30 cellular contexts compared by ENCODE assay signal in genomic region chr13:45954861-45955595, GRCh38.
"Had no signal": no experiment of that assay in that cellular context is flagged by ENCODE, and none has a peak within 500 bp of the region (broad histone marks: within the 10 kb centered on the region; RNA-seq: fewer than 3 reads in every experiment).

No MANE protein-coding gene starts in this region.

- H3K27me3 ChIP-seq: colonic mucosa, gastrocnemius medialis, right atrium auricular region, sigmoid colon, tibial nerve, upper lobe of right lung, vagina had no signal

- H3K9me3 ChIP-seq: colonic mucosa, gastrocnemius medialis, mucosa of descending colon, prostate gland, right atrium auricular region, sigmoid colon, thoracic aorta, tibial nerve, upper lobe of right lung, vagina had no signal

- H3K27me3 Mint-ChIP-seq: dendritic cell treated with granulocyte-macrophage colony-stimulating factor and Interleukin-4, amounts not matched to agents 40 ng/mL and 50 ng/mL, for 4 days; memory B cell; naive B cell; natural killer cell treated with Interleukin-12 subunit alpha and Interleukin-12 subunit beta and Interleukin-15 and Interleukin-18, amount 100 ng/mL, for 72 hours; stimulated activated naive B cell treated with anti-CD40 and anti-IgM and Interleukin-4, amounts not matched to agents 10 μg/mL and 1 μg/mL and 100 μg/mL, for 72 hours; stimulated activated naive CD8-positive, alpha-beta T cell treated with anti-CD3 and anti-CD28 coated beads, Interleukin-15, Interleukin-2, amounts not matched to agents 100 ng/mL and 50 ng/mL, for 24 hours had no signal

- H3K4me3 Mint-ChIP-seq: dendritic cell treated with granulocyte-macrophage colony-stimulating factor and Interleukin-4, amounts not matched to agents 40 ng/mL and 50 ng/mL, for 4 days; endodermal cell; memory B cell; mesothelial cell of epicardium; naive B cell; natural killer cell treated with Interleukin-12 subunit alpha and Interleukin-12 subunit beta and Interleukin-15 and Interleukin-18, amount 100 ng/mL, for 72 hours; neural crest cell; stimulated activated naive B cell treated with anti-CD40 and anti-IgM and Interleukin-4, amounts not matched to agents 10 μg/mL and 1 μg/mL and 100 μg/mL, for 72 hours; stimulated activated naive CD8-positive, alpha-beta T cell treated with anti-CD3 and anti-CD28 coated beads, Interleukin-15, Interleukin-2, amounts not matched to agents 100 ng/mL and 50 ng/mL, for 24 hours had no signal

- ATAC-seq: esophagus mucosa; gastrocnemius medialis; left lobe of liver; mucosa of descending colon; natural killer cell treated with Interleukin-12 subunit alpha and Interleukin-12 subunit beta and Interleukin-15 and Interleukin-18, amount 100 ng/mL, for 72 hours; stimulated activated naive B cell treated with anti-CD40 and anti-IgM and Interleukin-4, amounts not matched to agents 10 μg/mL and 1 μg/mL and 100 μg/mL, for 72 hours; upper lobe of right lung had no signal

- H3K4me3 ChIP-seq: colonic mucosa, gastrocnemius medialis, lung, prostate gland, right atrium auricular region, sigmoid colon, skin epidermis, thoracic aorta, tibial nerve, upper lobe of right lung, vagina had no signal

- H3K9me3 Mint-ChIP-seq: dendritic cell treated with granulocyte-macrophage colony-stimulating factor and Interleukin-4, amounts not matched to agents 40 ng/mL and 50 ng/mL, for 4 days; endodermal cell; memory B cell; naive B cell; natural killer cell treated with Interleukin-12 subunit alpha and Interleukin-12 subunit beta and Interleukin-15 and Interleukin-18, amount 100 ng/mL, for 72 hours; neural crest cell; stimulated activated naive B cell treated with anti-CD40 and anti-IgM and Interleukin-4, amounts not matched to agents 10 μg/mL and 1 μg/mL and 100 μg/mL, for 72 hours; stimulated activated naive CD8-positive, alpha-beta T cell treated with anti-CD3 and anti-CD28 coated beads, Interleukin-15, Interleukin-2, amounts not matched to agents 100 ng/mL and 50 ng/mL, for 24 hours had no signal

- H3K27ac Mint-ChIP-seq: dendritic cell treated with granulocyte-macrophage colony-stimulating factor and Interleukin-4, amounts not matched to agents 40 ng/mL and 50 ng/mL, for 4 days; endodermal cell; memory B cell; mesothelial cell of epicardium; natural killer cell treated with Interleukin-12 subunit alpha and Interleukin-12 subunit beta and Interleukin-15 and Interleukin-18, amount 100 ng/mL, for 72 hours; stimulated activated naive B cell treated with anti-CD40 and anti-IgM and Interleukin-4, amounts not matched to agents 10 μg/mL and 1 μg/mL and 100 μg/mL, for 72 hours; stimulated activated naive CD8-positive, alpha-beta T cell treated with anti-CD3 and anti-CD28 coated beads, Interleukin-15, Interleukin-2, amounts not matched to agents 100 ng/mL and 50 ng/mL, for 24 hours had no signal

- H3K4me1 Mint-ChIP-seq: endodermal cell, neural crest cell had no signal

- H3K27ac ChIP-seq: colonic mucosa, epithelial cell of prostate, gastrocnemius medialis, parathyroid adenoma, prostate gland, right atrium auricular region, sigmoid colon, skin epidermis, thoracic aorta, tibial nerve, upper lobe of right lung, vagina had no signal

- H3K36me3 ChIP-seq: colonic mucosa, prostate gland had no signal

- DNase-seq: colonic mucosa; effector CD8-positive, alpha-beta T cell; endodermal cell; foreskin fibroblast; gastrocnemius medialis; kidney; mucosa of descending colon; naive B cell; sigmoid colon; stimulated activated CD4-positive, alpha-beta T cell treated with anti-CD3 and anti-CD28 coated beads, Interleukin-15, amount 100 ng/mL, for 24 hours; stimulated activated CD4-positive, alpha-beta T cell treated with anti-CD3 and anti-CD28 coated beads, Interleukin-2, amount 100 ng/mL, for 48 hours; stimulated activated naive B cell treated with anti-CD40 and anti-IgM and Interleukin-4, amounts not matched to agents 10 μg/mL and 1 μg/mL and 100 μg/mL, for 72 hours; upper lobe of right lung had no signal

- H3K4me1 ChIP-seq: colonic mucosa, gastrocnemius medialis, parathyroid adenoma, prostate gland, right atrium auricular region, sigmoid colon, tibial nerve, vagina had no signal
